Comparison of ENCODE assay signal across 8 cellular contexts in genomic region chr1:217650674-217651073, GRCh38.
"Had no signal": no experiment of that assay in that cellular context is flagged by ENCODE, and none has a peak within 500 bp of the region (broad histone marks: within the 10 kb centered on the region; RNA-seq: fewer than 3 reads in every experiment).

No MANE protein-coding gene starts in this region.

- FAIRE-seq: G401.6, GM12878, GM12891, GM12892, GM18507, GM19239 had no signal

- H3K4me3 ChIP-seq: GM12878 had no signal

- DNase-seq: GDM1, GF-D8 had no signal

- ATAC-seq: GM12878 had no signal
